In the genomic region with DNA sequence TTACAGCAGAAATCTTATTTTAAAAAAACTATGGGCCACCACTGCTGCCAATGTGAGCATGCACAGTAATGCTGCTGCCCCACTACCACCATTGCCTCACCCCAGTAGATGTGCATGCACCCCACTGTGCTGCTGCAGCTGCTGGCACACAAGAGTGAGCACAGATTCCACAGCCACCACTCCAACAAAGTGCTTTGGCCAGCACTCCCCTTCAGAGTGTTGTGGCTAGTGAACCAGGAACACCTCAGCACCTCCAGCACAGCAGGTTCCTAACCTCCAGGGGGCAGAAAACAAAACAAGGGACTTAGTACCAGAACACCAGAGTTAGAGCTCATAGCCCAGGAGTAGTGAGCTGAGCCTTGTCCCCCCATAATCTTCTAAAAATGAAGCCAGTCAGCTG, we compare ENCODE assay signal across 10 cellular contexts.
DNase-seq lines count a peak whose midpoint lies in the region; ATAC-seq lines count a peak whose summit lies in the region.
"Had no signal": no experiment of that assay in that cellular context is flagged by ENCODE, and none has a peak within 500 bp of the region (broad histone marks: within the 10 kb centered on the region; RNA-seq: fewer than 3 reads in every experiment).

No MANE protein-coding gene starts in this region.

- H3K36me3 Mint-ChIP-seq in T-helper 2 cell treated with Interferon-gamma antibody and Interleukin-4, amounts not matched to agents 5 μg/mL and 100 μg/mL, for 36 hours (ENCODE audit: low read depth): no peaks in the 10 kb centered on the region

- H3K4me3 Mint-ChIP-seq in T-helper 2 cell treated with Interferon-gamma antibody and Interleukin-4, amounts not matched to agents 5 μg/mL and 100 μg/mL, for 36 hours: no peak overlapping the region

- no peak overlapping the region for H2AFZ ChIP-seq in Karpas-422 (ENCODE audit: low read length)

- H3K27ac ChIP-seq in Karpas-422 (ENCODE audit: low read length): no peak overlapping the region
- H3K27ac ChIP-seq in mesendoderm (ENCODE audit: low read depth, low read length): no peak overlapping the region
- H3K27ac ChIP-seq: HL-60 had no signal

- no peaks in the 10 kb centered on the region for H4K20me1 ChIP-seq in Karpas-422 (ENCODE audit: insufficient read depth, low read depth, low read length)

- H4K5ac ChIP-seq in mesendoderm (ENCODE audit: low read length): no peak overlapping the region

- no peaks in the 10 kb centered on the region for H3K36me3 ChIP-seq in Karpas-422 (ENCODE audit: insufficient read depth, low read length)
- no peaks in the 10 kb centered on the region for H3K36me3 ChIP-seq in mesendoderm (ENCODE audit: control insufficient read depth, insufficient read depth, low read length)

- H3K27me3 ChIP-seq in Karpas-422 (ENCODE audit: low read length): no peaks in the 10 kb centered on the region
- H3K27me3 ChIP-seq in mesendoderm (ENCODE audit: insufficient read depth, low read length, poor library complexity): no peaks in the 10 kb centered on the region

- H3K56ac ChIP-seq in mesendoderm (ENCODE audit: low read length): peak overlapping the region; percentile 62

- no peak overlapping the region for H3K18ac ChIP-seq in mesendoderm (ENCODE audit: low read length)

- H3K79me1 ChIP-seq in mesendoderm (ENCODE audit: low read length): no peaks in the 10 kb centered on the region

- H3K79me2 ChIP-seq in Karpas-422 (ENCODE audit: low read length) (no peaks in the 10 kb centered on the region), mesendoderm (ENCODE audit: control insufficient read depth, insufficient read depth, low read length) (no peaks in the 10 kb centered on the region)

- H3K4me2 ChIP-seq in Karpas-422 (ENCODE audit: low read depth, low read length, poor library complexity, severe bottlenecking) (no peak overlapping the region), mesendoderm (ENCODE audit: low read length) (no peak overlapping the region)

- H3K27ac Mint-ChIP-seq in T-helper 2 cell treated with Interferon-gamma antibody and Interleukin-4, amounts not matched to agents 5 μg/mL and 100 μg/mL, for 36 hours: no peak overlapping the region

- no peaks in the 10 kb centered on the region for H3K9me2 ChIP-seq in Karpas-422 (replicated peaks; ENCODE audit: insufficient read depth, low read length)

- no peak overlapping the region for H2AK5ac ChIP-seq in mesendoderm (ENCODE audit: low read length)

- H3K4me1 ChIP-seq in Karpas-422 (ENCODE audit: low read length): peaks cover 9% of the 10 kb centered on the region
- no peaks in the 10 kb centered on the region for H3K4me1 ChIP-seq in mesendoderm (ENCODE audit: control insufficient read depth, low read depth, low read length)

- H3K9me3 Mint-ChIP-seq in T-helper 2 cell treated with Interferon-gamma antibody and Interleukin-4, amounts not matched to agents 5 μg/mL and 100 μg/mL, for 36 hours: no peaks in the 10 kb centered on the region

- H3K9ac ChIP-seq in Karpas-422 (ENCODE audit: low read length) (no peak overlapping the region), mesendoderm (ENCODE audit: low read length) (no peak overlapping the region)

- DNase-seq in Karpas-422 (peak; percentile 80), mesendoderm (peak; percentile 40), NCI-H446 (lab: John Stamatoyannopoulos, UW) (no peak)
- DNase-seq in stimulated activated CD4-positive, alpha-beta T cell treated with anti-CD3 and anti-CD28 coated beads, Interleukin-4, amount 100 ng/mL, for 4 hours: no peak
- DNase-seq in T-helper 2 cell treated with Interferon-gamma antibody and Interleukin-4, amounts not matched to agents 5 μg/mL and 100 μg/mL, for 36 hours (ENCODE audit: low spot score): no peak
- DNase-seq in effector CD8-positive, alpha-beta T cell (lab: John Stamatoyannopoulos, UW): no peak
- DNase-seq: cerebellar nuclear complex had no signal

- no peak overlapping the region for H3K23ac ChIP-seq in mesendoderm (ENCODE audit: low read length)

- no peak overlapping the region for H2BK15ac ChIP-seq in mesendoderm (replicated peaks; ENCODE audit: low read depth)

- H3K4me1 Mint-ChIP-seq in T-helper 2 cell treated with Interferon-gamma antibody and Interleukin-4, amounts not matched to agents 5 μg/mL and 100 μg/mL, for 36 hours (ENCODE audit: low read depth): no peaks in the 10 kb centered on the region

- H3K9me3 ChIP-seq in Karpas-422 (ENCODE audit: low read length): no peaks in the 10 kb centered on the region

- no peaks in the 10 kb centered on the region for H3K27me3 Mint-ChIP-seq in T-helper 2 cell treated with Interferon-gamma antibody and Interleukin-4, amounts not matched to agents 5 μg/mL and 100 μg/mL, for 36 hours (ENCODE audit: low read depth)

- H4K8ac ChIP-seq in mesendoderm (ENCODE audit: low read depth, low read length): no peak overlapping the region

- no peak overlapping the region for H2BK120ac ChIP-seq in mesendoderm (ENCODE audit: low read depth, low read length)

- no peak overlapping the region for H3K4me3 ChIP-seq in Karpas-422 (ENCODE audit: low read length)
- no peak overlapping the region for H3K4me3 ChIP-seq in mesendoderm (ENCODE audit: low read length)

- ATAC-seq in GM19023 (IDR thresholded peaks at IDR 0.05; ENCODE audit: unreplicated experiment): peak; percentile 53
- ATAC-seq in HG02588 (IDR thresholded peaks at IDR 0.05; ENCODE audit: unreplicated experiment): peak; percentile 78

- H2BK5ac ChIP-seq in mesendoderm (ENCODE audit: low read length): no peak overlapping the region

- H3K4ac ChIP-seq in mesendoderm (ENCODE audit: low read depth, low read length): no peak overlapping the region

Comparison
In these comparisons a context has a peak if more than half of its experiments do, and no peak if none do; other contexts are left out.
1. DNase-seq: peak in Karpas-422 (single experiment) and mesendoderm (single experiment); none in stimulated activated CD4-positive, alpha-beta T cell treated with anti-CD3 and anti-CD28 coated beads, Interleukin-4, amount 100 ng/mL, for 4 hours (0 of 2), NCI-H446 (0 of 2), T-helper 2 cell treated with Interferon-gamma antibody and Interleukin-4, amounts not matched to agents 5 μg/mL and 100 μg/mL, for 36 hours (single experiment) and effector CD8-positive, alpha-beta T cell (single experiment).